Comparison of ENCODE assay signal across 8 cellular contexts in genomic region chr17:61411944-61412859, GRCh38. TPM values are rescaled to one million over a fixed set of nuclear protein-coding genes. Genes with fewer than 3 reads are reported as not detected.
DNase-seq lines count a peak whose midpoint lies in the region; ATAC-seq and TF ChIP-seq lines count a peak whose summit lies in the region.

No MANE protein-coding gene starts in this region.

- TF ChIP-seq CTCF in AG04450 (IDR thresholded peaks at IDR 0.05; ENCODE audit: low read depth, low read length) (peak; percentile 94), lower lobe of right lung (IDR thresholded peaks at IDR 0.05) (peak; percentile 100)

- H3K27me3 ChIP-seq in AG04450 (ENCODE audit: control insufficient read depth, insufficient read depth, low read length) (no peaks in the 10 kb centered on the region), lower lobe of right lung (ENCODE audit: low read depth) (peaks cover 36% of the 10 kb centered on the region)

- peak overlapping the region; percentile 94 for H3K27ac ChIP-seq in AG04450 (ENCODE audit: low read depth, low read length)
- H3K27ac ChIP-seq in lower lobe of right lung = peak overlapping the region; percentile 89

- intact Hi-C loops in lower lobe of right lung (cut with DNase I) = no loop called here

- H3K9me3 ChIP-seq in AG04450 (ENCODE audit: control insufficient read depth, insufficient read depth, low read length) (peaks cover 6% of the 10 kb centered on the region; the same call in 1 of the 2 replicates), lower lobe of right lung (no peaks in the 10 kb centered on the region)

- H3K4me1 ChIP-seq in lower lobe of right lung = peaks cover 49% of the 10 kb centered on the region

- DNase-seq in AG04450 (ENCODE audit: low read depth, low spot score) (no peak), NCI-H460 (ENCODE audit: extremely low read depth, low read depth) (peak; percentile 75), ecto neural progenitor cell (ENCODE audit: low spot score) (peak; percentile 96), lower lobe of right lung (peak; percentile 87)
- DNase-seq in activated CD4-positive, alpha-beta T cell treated with anti-CD3 and anti-CD28 coated beads, Interleukin-2, amount 50 U/mL, for 4 hours = peak; percentile 69 to 71
- DNase-seq in stimulated activated CD4-positive, alpha-beta T cell treated with anti-CD3 and anti-CD28 coated beads, TNF-alpha, amount 100 ng/mL, for 1 hour (ENCODE audit: low read depth in 3 of 3, low spot score in 1 of 3) = peak; percentile 34 to 78 (median 59)

- CTCF ChIA-PET in AG04450 (lab: Charles Lee) = interaction anchor here (0.6 to 3.0 kb wide), 32 partner anchors 8 to 448 kb away, joined by 3 to 39 read pairs (median 4); no protein-coding TSS in a partner anchor

- ATAC-seq in GM18907 (IDR thresholded peaks at IDR 0.05; ENCODE audit: unreplicated experiment) (peak; percentile 66), HG03196 (IDR thresholded peaks at IDR 0.05; ENCODE audit: unreplicated experiment) (peak; percentile 68), lower lobe of right lung (peak; percentile 84 to 89)

- H3K36me3 ChIP-seq in lower lobe of right lung = peaks cover 12% of the 10 kb centered on the region

- POLR2A ChIA-PET in AG04450 (lab: Yijun Ruan, JAX) = interaction anchor here (0.6 to 5.0 kb wide), 11 partner anchors 9 to 440 kb away, joined by 3 to 27 read pairs (median 3); partner anchors contain the start of gene TBX2

- H3K4me3 ChIP-seq in AG04450 (ENCODE audit: low read depth, low read length) = peak overlapping the region; percentile 68
- peak overlapping the region; percentile 67 for H3K4me3 ChIP-seq in lower lobe of right lung

RNA-seq across cellular contexts. Expression of gene TBX2, which starts 12.6 kb away (rescaled TPM):
- polyA plus RNA-seq in AG04450 (2011; rRNA removed) = 18.3 and 22.0 TPM in 2 replicates
- 36.1 and 52.1 TPM in 2 replicates for polyA minus RNA-seq in AG04450 (2011; rRNA and poly(A)+ RNA removed)
- total RNA-seq in NCI-H460 (2014; rRNA removed; shearing (Covaris generic)) = 9.9 and 11.1 TPM in 2 replicates
- 10.1 and 11.7 TPM in 2 replicates for polyA plus RNA-seq in NCI-H460 (2014; cell fraction: nucleus; rRNA removed)
- 83.3 TPM for total RNA-seq in lower lobe of right lung

RNA-seq across cellular contexts. Expression of gene TBX4, which starts 40.0 kb away (rescaled TPM):
- polyA plus RNA-seq in AG04450 (2011; rRNA removed) = 0.06 and 0.11 TPM in 2 replicates
- not detected in 2 replicates for polyA minus RNA-seq in AG04450 (2011; rRNA and poly(A)+ RNA removed)
- total RNA-seq in NCI-H460 (2014; rRNA removed; shearing (Covaris generic)) = 0.07 and 0.20 TPM in 2 replicates
- polyA plus RNA-seq in NCI-H460 (2014; cell fraction: nucleus; rRNA removed) = not detected in 2 replicates
- 22.3 TPM for total RNA-seq in lower lobe of right lung

Comparison
In these comparisons a context has a peak if more than half of its experiments do, and no peak if none do; other contexts are left out.
1. RNA of gene TBX4, which starts 40.0 kb away (total RNA-seq): 22.3 TPM in lower lobe of right lung (single experiment); 0.07 to 0.20 TPM in NCI-H460; every median in the first group is over 10 times any median in the second.
2. Peak in every context shown above with its lines, with median percentiles within 50 percentile points of each other: ATAC-seq.